Comparison of ENCODE assay signal across 22 cellular contexts in the genomic region with DNA sequence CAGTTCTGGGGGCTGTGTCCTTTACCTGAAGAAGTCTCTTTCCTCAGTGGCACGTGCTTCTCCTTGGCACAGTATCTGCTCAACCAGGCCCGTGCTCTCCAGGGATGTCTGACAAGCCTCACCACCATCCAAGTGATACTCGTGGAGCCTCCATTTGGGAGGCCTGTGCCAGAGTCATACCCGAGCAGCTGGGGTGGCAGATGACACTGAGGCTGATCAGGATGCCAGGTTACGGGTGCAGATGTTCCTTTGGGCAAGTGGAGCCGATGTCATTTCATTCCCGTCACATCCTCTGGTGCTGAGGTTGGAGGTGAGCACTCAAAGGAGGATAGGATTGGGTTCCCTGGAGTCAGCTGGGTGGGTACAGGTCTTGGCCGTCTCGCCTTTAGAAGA.
DNase-seq lines count a peak whose midpoint lies in the region; ATAC-seq, FAIRE-seq and TF ChIP-seq lines count a peak whose summit lies in the region.
"Had no signal": no experiment of that assay in that cellular context is flagged by ENCODE, and none has a peak within 500 bp of the region (broad histone marks: within the 10 kb centered on the region; RNA-seq: fewer than 3 reads in every experiment).

No MANE protein-coding gene starts in this region.

- peak overlapping the region; percentile 61 for H3K4me3 Mint-ChIP-seq in activated T-helper 1 cell treated with anti-CD3 and anti-CD28 coated beads, Interleukin-12 subunit alpha, Interleukin-12 subunit beta, Interleukin-2, Interleukin-4 antibody, amounts not matched to agents 30 ng/mL and 10 ng/mL and 1 ng/mL, durations not matched to agents 14 hours and 24 hours and 36 hours
- no peak overlapping the region for H3K4me3 Mint-ChIP-seq in neural crest cell

- CTCF ChIA-PET in A549 (lab: Yijun Ruan, JAX) = interaction anchor here (1.0 to 14.5 kb wide), 5 partner anchors 10 to 88 kb away, joined by 3 to 140 read pairs (median 6); partner anchors contain the start of gene KSR1
- CTCF ChIA-PET in AG04450 (lab: Charles Lee) = no interaction called here

- WGBS in A549 (ENCODE audit: missing lambda C conversion rate) = 96% methylated on average over 9 of the region's 9 CpGs

- TF ChIP-seq RAD21 in A549 (conservative IDR thresholded peaks at IDR 0.05 in 1 of 2, IDR thresholded peaks at IDR 0.05 in 1 of 2) = no peak

- no peak overlapping the region for H3K4me3 ChIP-seq in A549
- no peak overlapping the region for H3K4me3 ChIP-seq in AG04450 (ENCODE audit: low read depth, low read length)
- H3K4me3 ChIP-seq in HAP-1 = no peak overlapping the region
- H3K4me3 ChIP-seq: lung, SJSA1, smooth muscle cell had no signal

- intact Hi-C loops in activated T-helper 1 cell treated with anti-CD3 and anti-CD28 coated beads, Interleukin-12 subunit alpha, Interleukin-12 subunit beta, Interleukin-2, Interleukin-4 antibody, amounts not matched to agents 30 ng/mL and 10 ng/mL and 1 ng/mL, durations not matched to agents 14 hours and 24 hours and 36 hours (cut with micrococcal nuclease) = loop anchor here (5.0 kb wide), 1 partner anchor 161 kb away; no protein-coding TSS in a partner anchor

- H3K9me3 Mint-ChIP-seq in activated T-helper 1 cell treated with anti-CD3 and anti-CD28 coated beads, Interleukin-12 subunit alpha, Interleukin-12 subunit beta, Interleukin-2, Interleukin-4 antibody, amounts not matched to agents 30 ng/mL and 10 ng/mL and 1 ng/mL, durations not matched to agents 14 hours and 24 hours and 36 hours = no peaks in the 10 kb centered on the region
- H3K9me3 Mint-ChIP-seq in neural crest cell = no peaks in the 10 kb centered on the region
- H3K9me3 Mint-ChIP-seq: activated naive CD4-positive, alpha-beta T cell treated with anti-CD3 and anti-CD28 coated beads, Interleukin-2, amount 50 U/mL, for 24 hours; CD4-positive, alpha-beta T cell had no signal

- peaks cover 15% of the 10 kb centered on the region for H3K36me3 Mint-ChIP-seq in activated T-helper 1 cell treated with anti-CD3 and anti-CD28 coated beads, Interleukin-12 subunit alpha, Interleukin-12 subunit beta, Interleukin-2, Interleukin-4 antibody, amounts not matched to agents 30 ng/mL and 10 ng/mL and 1 ng/mL, durations not matched to agents 14 hours and 24 hours and 36 hours (ENCODE audit: low read depth)
- H3K36me3 Mint-ChIP-seq in neural crest cell (ENCODE audit: low read depth) = no peaks in the 10 kb centered on the region
- H3K36me3 Mint-ChIP-seq: activated naive CD4-positive, alpha-beta T cell treated with anti-CD3 and anti-CD28 coated beads, Interleukin-2, amount 50 U/mL, for 24 hours had no signal

- H3K4me2 ChIP-seq in A549 = no peak overlapping the region

- DNase-seq in A549 (ENCODE audit: low read depth in 1 of 2, low spot score in 1 of 2) (no peak), AG04450 (ENCODE audit: low read depth, low spot score) (no peak), neural crest cell (ENCODE audit: low read depth, low spot score) (no peak), T1000 (lab: John Stamatoyannopoulos, UW) (no peak), HAP-1 (ENCODE audit: low spot score in 2 of 2) (no peak)
- no peak for DNase-seq in activated T-helper 1 cell treated with anti-CD3 and anti-CD28 coated beads, Interleukin-12 subunit alpha, Interleukin-12 subunit beta, Interleukin-2, Interleukin-4 antibody, amounts not matched to agents 30 ng/mL and 10 ng/mL and 1 ng/mL, durations not matched to agents 14 hours and 24 hours and 36 hours (ENCODE audit: low spot score)
- DNase-seq: activated CD4-positive, alpha-beta T cell treated with anti-CD3 and anti-CD28 coated beads, Interleukin-2, amount 50 U/mL, for 1 hour; activated T-cell treated with anti-CD3 and anti-CD28 coated beads for 4 hours; CD4-positive, alpha-beta T cell; effector CD4-positive, alpha-beta T cell; kidney glomerular epithelial cell; NCI-H1048; NCI-H1930; NCI-H2227 treated with DMSO at 0.1 percent for 48 hours; T-helper 2 cell had no signal

- peaks cover 2% of the 10 kb centered on the region for H3K27me3 Mint-ChIP-seq in activated T-helper 1 cell treated with anti-CD3 and anti-CD28 coated beads, Interleukin-12 subunit alpha, Interleukin-12 subunit beta, Interleukin-2, Interleukin-4 antibody, amounts not matched to agents 30 ng/mL and 10 ng/mL and 1 ng/mL, durations not matched to agents 14 hours and 24 hours and 36 hours (ENCODE audit: insufficient read depth)
- no peaks in the 10 kb centered on the region for H3K27me3 Mint-ChIP-seq in neural crest cell (ENCODE audit: low read depth)
- H3K27me3 Mint-ChIP-seq: activated naive CD4-positive, alpha-beta T cell treated with anti-CD3 and anti-CD28 coated beads, Interleukin-2, amount 50 U/mL, for 24 hours; CD4-positive, alpha-beta T cell had no signal

- ATAC-seq in A549 = no peak
- no peak for ATAC-seq in GM21526 (IDR thresholded peaks at IDR 0.05; ENCODE audit: low FRiP score, unreplicated experiment)

- POLR2A ChIA-PET in A549 (lab: Yijun Ruan, JAX) = no interaction called here
- POLR2A ChIA-PET in AG04450 (lab: Yijun Ruan, JAX) = no interaction called here

- no peak for TF ChIP-seq CTCF in A549 (IDR thresholded peaks at IDR 0.05)
- no peak for TF ChIP-seq CTCF in AG04450 (IDR thresholded peaks at IDR 0.05; ENCODE audit: low read depth, low read length)
- no peak for TF ChIP-seq CTCF in neural crest cell (conservative IDR thresholded peaks at IDR 0.05)

- H3K9me3 ChIP-seq in A549 = no peaks in the 10 kb centered on the region
- H3K9me3 ChIP-seq in AG04450 (ENCODE audit: control insufficient read depth, insufficient read depth, low read length) = no peaks in the 10 kb centered on the region
- no peaks in the 10 kb centered on the region for H3K9me3 ChIP-seq in HAP-1
- H3K9me3 ChIP-seq: neutrophil, SJSA1 had no signal

- in situ Hi-C loops in HAP-1 (cut with MboI; ENCODE audit: low sequenced_read_pairs) = no loop called here

- no peak for FAIRE-seq in A549 (lab: Jason Lieb, UNC)
- FAIRE-seq: HepG2 had no signal

- TF ChIP-seq POLR2A in A549 (IDR thresholded peaks at IDR 0.05; ENCODE audit: low read length) = no peak

- H3K4me1 ChIP-seq in A549 (peaks cover 88% of the 10 kb centered on the region), HAP-1 (no peaks in the 10 kb centered on the region)

- TF ChIP-seq EP300 in A549 (IDR thresholded peaks at IDR 0.05) = no peak

- H3K27ac Mint-ChIP-seq in activated T-helper 1 cell treated with anti-CD3 and anti-CD28 coated beads, Interleukin-12 subunit alpha, Interleukin-12 subunit beta, Interleukin-2, Interleukin-4 antibody, amounts not matched to agents 30 ng/mL and 10 ng/mL and 1 ng/mL, durations not matched to agents 14 hours and 24 hours and 36 hours = peak overlapping the region; percentile 97
- H3K27ac Mint-ChIP-seq in neural crest cell (ENCODE audit: unreplicated experiment) = peak overlapping the region; percentile 35
- H3K27ac Mint-ChIP-seq: activated naive CD4-positive, alpha-beta T cell treated with anti-CD3 and anti-CD28 coated beads, Interleukin-2, amount 50 U/mL, for 24 hours had no signal

- no peaks in the 10 kb centered on the region for H3K36me3 ChIP-seq in HAP-1 (replicated peaks)
- H3K36me3 ChIP-seq: neutrophil, SJSA1 had no signal

- H3K27me3 ChIP-seq in AG04450 (ENCODE audit: control insufficient read depth, insufficient read depth, low read length) (no peaks in the 10 kb centered on the region), HAP-1 (ENCODE audit: low read depth) (no peaks in the 10 kb centered on the region)
- H3K27me3 ChIP-seq: neutrophil, SJSA1 had no signal

- peak overlapping the region; percentile 81 to 97; a peak in 5 of 6 replicates for H3K27ac ChIP-seq in A549
- H3K27ac ChIP-seq in AG04450 (ENCODE audit: low read depth, low read length) = peak overlapping the region; percentile 11
- H3K27ac ChIP-seq: SJSA1 had no signal

- H3K4me1 Mint-ChIP-seq in activated T-helper 1 cell treated with anti-CD3 and anti-CD28 coated beads, Interleukin-12 subunit alpha, Interleukin-12 subunit beta, Interleukin-2, Interleukin-4 antibody, amounts not matched to agents 30 ng/mL and 10 ng/mL and 1 ng/mL, durations not matched to agents 14 hours and 24 hours and 36 hours (ENCODE audit: low read depth) = peaks cover 92% of the 10 kb centered on the region
- peaks cover 29% of the 10 kb centered on the region for H3K4me1 Mint-ChIP-seq in neural crest cell

TF ChIP-seq in A549, 52 proteins besides CTCF, POLR2A, EP300 and RAD21:
- TF ChIP-seq JUNB (IDR thresholded peaks at IDR 0.05) (no peak), HEYL (CRISPR knock-in tag; IDR thresholded peaks at IDR 0.05) (no peak), ELK1 (IDR thresholded peaks at IDR 0.05; ENCODE audit: low read depth, low read length) (no peak), SMC3 (IDR thresholded peaks at IDR 0.05) (no peak)
TF ChIP-seq in A549: peak in this region for 0.
